Comparison of ENCODE assay signal across 20 cellular contexts in genomic region chr5:132927355-132927754, GRCh38. TPM values are rescaled to one million over a fixed set of nuclear protein-coding genes. Genes with fewer than 3 reads are reported as not detected.
DNase-seq lines count a peak whose midpoint lies in the region; ATAC-seq, FAIRE-seq and TF ChIP-seq lines count a peak whose summit lies in the region.
"Had no signal": no experiment of that assay in that cellular context is flagged by ENCODE, and none has a peak within 500 bp of the region (broad histone marks: within the 10 kb centered on the region; RNA-seq: fewer than 3 reads in every experiment).

No MANE protein-coding gene starts in this region.

- H3K23ac ChIP-seq in H1 (ENCODE audit: insufficient read length) = no peak overlapping the region

- no peak for TF ChIP-seq POLR2A in H1 (IDR thresholded peaks at IDR 0.05; ENCODE audit: control extremely low read depth in 1 of 2, low read depth in 2 of 2, low read length in 2 of 2)
- no peak for TF ChIP-seq POLR2A in upper lobe of left lung (IDR thresholded peaks at IDR 0.05)

- H2BK5ac ChIP-seq in H1 (ENCODE audit: low read depth, low read length) = no peak overlapping the region

- no peak for ATAC-seq in upper lobe of left lung (ENCODE audit: low FRiP score in 2 of 2)
- ATAC-seq: Right ventricle myocardium inferior had no signal

- CTCF ChIA-PET in H1 (lab: Charles Lee; ENCODE audit: partially characterized antibody) = interaction anchor here (0.6 to 0.7 kb wide), 2 partner anchors 20 to 590 kb away, joined by 3 read pairs; no protein-coding TSS in a partner anchor

- H2BK20ac ChIP-seq in H1 (ENCODE audit: low read length) = no peak overlapping the region

- no peaks in the 10 kb centered on the region for H3K9me3 ChIP-seq in H1 (ENCODE audit: insufficient read depth in 2 of 2, low read depth in 1 of 2, low read length in 1 of 2)
- no peaks in the 10 kb centered on the region for H3K9me3 ChIP-seq in small intestine (ENCODE audit: control insufficient read depth, low read depth)
- H3K9me3 ChIP-seq in upper lobe of left lung = no peaks in the 10 kb centered on the region
- H3K9me3 ChIP-seq: SJSA1 had no signal

- no peak overlapping the region for H2BK15ac ChIP-seq in H1 (ENCODE audit: low read length)

- no peak overlapping the region for H3K18ac ChIP-seq in H1 (ENCODE audit: extremely low read depth, low read length)

- no peak overlapping the region for H3K4ac ChIP-seq in H1 (replicated peaks; ENCODE audit: insufficient read length, low read depth, low read length)

- POLR2A ChIA-PET in H1 (lab: Charles Lee; ENCODE audit: partially characterized antibody) = interaction anchor here (0.7 kb wide), 1 partner anchor 9 kb away, joined by 3 read pairs; no protein-coding TSS in a partner anchor

- H3K9ac ChIP-seq in H1 (replicated peaks in 1 of 4; ENCODE audit: extremely low read depth in 1 of 4, low read depth in 3 of 4, low read length in 3 of 4) = no peak overlapping the region

- H2BK120ac ChIP-seq in H1 (replicated peaks; ENCODE audit: low read depth, low read length) = no peak overlapping the region

- no peak for TF ChIP-seq CTCF in VCaP (conservative IDR thresholded peaks at IDR 0.05)
- no peak for TF ChIP-seq CTCF in H1 (IDR thresholded peaks at IDR 0.05; ENCODE audit: control extremely low read depth in 1 of 3, insufficient read depth in 1 of 3, low read depth in 1 of 3, low read length in 3 of 3)
- no peak for TF ChIP-seq CTCF in upper lobe of left lung (IDR thresholded peaks at IDR 0.05)

- H3K36me3 ChIP-seq in H1 (ENCODE audit: control insufficient read depth in 2 of 4, insufficient read depth in 4 of 4, low read length in 3 of 4) = peaks cover 7 to 60% (median 23%) of the 10 kb centered on the region in 4 experiments; a peak in 7 of 8 replicates
- H3K36me3 ChIP-seq in small intestine (ENCODE audit: control insufficient read depth in 2 of 2, insufficient read depth in 2 of 2, low read length in 2 of 2) = peaks cover 5 to 9% of the 10 kb centered on the region in 2 donors
- H3K36me3 ChIP-seq in upper lobe of left lung = peaks cover 4 to 83% (median 53%) of the 10 kb centered on the region in 4 donors

- FAIRE-seq in H1 (lab: Jason Lieb, UNC) (peak; percentile 28), small intestine (lab: Jason Lieb, UNC) (no peak)
- FAIRE-seq: RCC 7860 had no signal

- no peak overlapping the region for H2AK5ac ChIP-seq in H1 (ENCODE audit: low read depth, low read length)

- no peak overlapping the region for H3K56ac ChIP-seq in H1 (replicated peaks; ENCODE audit: insufficient read length, low read depth, low read length)

- no peak overlapping the region for H4K91ac ChIP-seq in H1 (replicated peaks; ENCODE audit: insufficient read length, low read length)

- WGBS in H1 (ENCODE audit: extremely low coverage in 1 of 2, insufficient coverage in 1 of 2, insufficient read length in 1 of 2, insufficient replicate concordance in 2 of 2, low coverage in 1 of 2, low lambda C conversion rate in 2 of 2, missing lambda C conversion rate in 1 of 2), 2 experiments = 88% methylated on average over 1 of the region's 1 CpG; no CpG with 5 or more reads in 1 of the 2 experiments
- 10 to 50% (median 37%) methylated on average over 1 of the region's 1 CpG for WGBS in small intestine, 3 donors
- 50 to 56% methylated on average over 1 of the region's 1 CpG for WGBS in upper lobe of left lung, 2 donors

- no peak overlapping the region for H4K5ac ChIP-seq in H1 (ENCODE audit: insufficient read length, low read depth, low read length)

- H3K79me2 ChIP-seq in H1 (ENCODE audit: control insufficient read depth in 1 of 2, insufficient read depth in 2 of 2, low read length in 2 of 2) = no peaks in the 10 kb centered on the region; a peak in 1 of 4 replicates

- no peaks in the 10 kb centered on the region for H3K27me3 ChIP-seq in H1 (replicated peaks in 1 of 4; ENCODE audit: control insufficient read depth in 3 of 4, extremely low read depth in 1 of 4, insufficient read depth in 3 of 4, low read length in 3 of 4)
- no peaks in the 10 kb centered on the region for H3K27me3 ChIP-seq in small intestine (ENCODE audit: control insufficient read depth in 2 of 2, insufficient read depth in 2 of 2, low read length in 2 of 2)
- H3K27me3 ChIP-seq in upper lobe of left lung = no peaks in the 10 kb centered on the region
- H3K27me3 ChIP-seq: SJSA1 had no signal

- no peak overlapping the region for H3K4me2 ChIP-seq in H1 (ENCODE audit: insufficient read depth in 1 of 2, low read depth in 2 of 2, low read length in 2 of 2)

- TF ChIP-seq RAD21 in H1 (IDR thresholded peaks at IDR 0.05 in 1 of 2, conservative IDR thresholded peaks at IDR 0.05 in 1 of 2; ENCODE audit: low read depth in 2 of 2, low read length in 2 of 2) = no peak

- H3K4me1 ChIP-seq in H1 (replicated peaks in 1 of 4; ENCODE audit: control insufficient read depth in 3 of 4, insufficient read depth in 4 of 4, low read length in 3 of 4) = no peaks in the 10 kb centered on the region
- H3K4me1 ChIP-seq in small intestine (ENCODE audit: control insufficient read depth in 2 of 2, insufficient read depth in 1 of 2, low read depth in 1 of 2, low read length in 1 of 2) = no peaks in the 10 kb centered on the region
- H3K4me1 ChIP-seq in upper lobe of left lung = peaks cover 0 to 12% (median 8%) of the 10 kb centered on the region in 4 donors
- H3K4me1 ChIP-seq: SJSA1 had no signal

- H2BK12ac ChIP-seq in H1 (ENCODE audit: low read depth, low read length) = no peak overlapping the region

- H3K14ac ChIP-seq in H1 (ENCODE audit: insufficient read length) = no peak overlapping the region

- H3K4me3 ChIP-seq in H1 (ENCODE audit: extremely low read depth in 1 of 4, insufficient read depth in 2 of 4, low read depth in 3 of 4, low read length in 4 of 4) (no peak overlapping the region), small intestine (ENCODE audit: low read depth in 1 of 2, low read length in 2 of 2) (no peak overlapping the region), upper lobe of left lung (no peak overlapping the region)
- H3K4me3 ChIP-seq: SJSA1 had no signal

- H3K27ac ChIP-seq in VCaP = peak overlapping the region; percentile 7; the same call in 1 of the 2 replicates
- no peak overlapping the region for H3K27ac ChIP-seq in H1 (ENCODE audit: low read depth, low read length)
- no peak overlapping the region for H3K27ac ChIP-seq in small intestine (ENCODE audit: low read depth in 1 of 2, low read length in 1 of 2)
- H3K27ac ChIP-seq in upper lobe of left lung = no peak overlapping the region
- H3K27ac ChIP-seq: SJSA1 had no signal

- no peaks in the 10 kb centered on the region; the same call in 1 of the 2 replicates for H3K23me2 ChIP-seq in H1 (ENCODE audit: low read depth, low read length)

- peaks cover 0 to 2% of the 10 kb centered on the region in 2 experiments for H4K20me1 ChIP-seq in H1 (replicated peaks in 1 of 2; ENCODE audit: control insufficient read depth in 1 of 2, insufficient read depth in 2 of 2, low read length in 2 of 2)

- TF ChIP-seq EP300 in H1 (IDR thresholded peaks at IDR 0.05; ENCODE audit: borderline replicate concordance in 1 of 2, low read depth in 2 of 2, low read length in 2 of 2) = no peak
- no peak for TF ChIP-seq EP300 in upper lobe of left lung (IDR thresholded peaks at IDR 0.05)

- no peaks in the 10 kb centered on the region; the same call in 1 of the 2 replicates for H3K79me1 ChIP-seq in H1 (ENCODE audit: low read depth, low read length)

- peak; percentile 42 to 68 for DNase-seq in NCI-H526 (lab: John Stamatoyannopoulos, UW)
- no peak for DNase-seq in H1 (ENCODE audit: low read depth in 1 of 2, low spot score in 2 of 2)
- peak; percentile 47 for DNase-seq in small intestine
- DNase-seq in upper lobe of left lung = no peak
- no peak for DNase-seq in superior temporal gyrus (ENCODE audit: extremely low spot score)
- no peak for DNase-seq in activated CD4-positive, alpha-beta T cell treated with anti-CD3 and anti-CD28 coated beads, Interleukin-2, amount 50 U/mL, for 1 hour
- DNase-seq: CD4-positive, alpha-beta T cell; COR-L47; DMS 273 treated with DMSO at 0.1 percent for 48 hours; DMS79 treated with DMSO at 0.1 percent for 48 hours; IMR-90; MV-4-11; NCI-H1694; NCI-H2081; NCI-H2171; NCI-H524 treated with DMSO at 0.1 percent for 48 hours had no signal

- H2AFZ ChIP-seq in H1 (ENCODE audit: low read length) = no peak overlapping the region

- H4K8ac ChIP-seq in H1 (ENCODE audit: extremely low read depth, insufficient read depth, low read length) = no peak overlapping the region

TF ChIP-seq in H1, 55 proteins besides CTCF, POLR2A, EP300 and RAD21:
- no peak for TF ChIP-seq SIRT6 (IDR thresholded peaks at IDR 0.05; ENCODE audit: low read length)
- no peak for TF ChIP-seq E2F6 (IDR thresholded peaks at IDR 0.05)
- TF ChIP-seq ZNF274 (IDR thresholded peaks at IDR 0.05; ENCODE audit: borderline replicate concordance, extremely low read depth, low read length) = no peak

RNA-seq across cellular contexts. Expression of gene AFF4, which starts 36.1 kb away (rescaled TPM):
- total RNA-seq in H1 (2021; fragmentation: NEBNext Ultra II Directional; extraction: Animal tissue kit (Norgen Biotek cat#: 25700)) = 61.4 and 63.7 TPM in 2 replicates
- polyA plus RNA-seq in H1 (2011; rRNA removed) (12.0 and 12.7 TPM in 2 replicates), small intestine (10 to 100 TPM in 1 of 3 donors, 1 to 10 TPM in 2; 7.0 to 12.6 (median 7.8) TPM)
- 12.8 TPM for polyA plus RNA-seq in H1 (2011; cell fraction: cytosol; rRNA removed)
- polyA plus RNA-seq in H1 (2011; cell fraction: nucleus; rRNA removed) = 28.4 TPM
- polyA plus RNA-seq in H1 (2012, experiment 1 of 2) = 11.5 to 28.2 TPM (median 19.3 TPM) in 4 replicates
- polyA plus RNA-seq in H1 (2012, experiment 2 of 2) = 0.92 TPM
- polyA plus RNA-seq in H1 (2013, experiment 1 of 2) = 28.4 TPM
- polyA plus RNA-seq in H1 (2013, experiment 2 of 2) = 26.1 TPM
- polyA minus RNA-seq in H1 (2011; rRNA and poly(A)+ RNA removed) = 73.3 and 98.7 TPM in 2 replicates
- polyA minus RNA-seq in H1 (2011; cell fraction: cytosol; rRNA and poly(A)+ RNA removed) = 44.0 TPM
- 73.7 TPM for polyA minus RNA-seq in H1 (2011; cell fraction: nucleus; rRNA and poly(A)+ RNA removed)
- 10 to 100 TPM; 60.8 to 94.5 (median 72.8) TPM for total RNA-seq in upper lobe of left lung

RNA-seq across cellular contexts. Expression of gene LEAP2, which starts 53.9 kb away (rescaled TPM):
- 1.1 and 2.9 TPM in 2 replicates for total RNA-seq in H1 (2021; fragmentation: NEBNext Ultra II Directional; extraction: Animal tissue kit (Norgen Biotek cat#: 25700))
- polyA plus RNA-seq in H1 (2011; rRNA removed) = 1.4 and 1.8 TPM in 2 replicates
- 2.4 TPM for polyA plus RNA-seq in H1 (2011; cell fraction: cytosol; rRNA removed)
- polyA plus RNA-seq in H1 (2011; cell fraction: nucleus; rRNA removed) = 3.5 TPM
- 1.8 to 3.9 TPM (median 1.9 TPM) in 4 replicates for polyA plus RNA-seq in H1 (2012, experiment 1 of 2)
- 0.29 TPM for polyA plus RNA-seq in H1 (2012, experiment 2 of 2)
- polyA plus RNA-seq in H1 (2013, experiment 1 of 2) = 2.4 TPM
- 2.4 TPM for polyA plus RNA-seq in H1 (2013, experiment 2 of 2)
- 1.7 TPM in 2 replicates for polyA minus RNA-seq in H1 (2011; rRNA and poly(A)+ RNA removed)
- polyA minus RNA-seq in H1 (2011; cell fraction: cytosol; rRNA and poly(A)+ RNA removed) = 1.0 TPM
- polyA minus RNA-seq in H1 (2011; cell fraction: nucleus; rRNA and poly(A)+ RNA removed) = 2.0 TPM
- 10 to 100 TPM in 1 of 3 donors, 1 to 10 TPM in 2; 2.2 to 12.3 (median 9.5) TPM for polyA plus RNA-seq in small intestine
- 1 to 10 TPM in 3 of 6 donors, under 1 TPM in 3; 0.61 to 2.2 (median 0.89) TPM for total RNA-seq in upper lobe of left lung

Comparison
In these comparisons a context has a peak if more than half of its experiments do, and no peak if none do; other contexts are left out.
1. DNase-seq: peak in NCI-H526 (2 of 2) and small intestine (single experiment); none in H1 (0 of 2), upper lobe of left lung (0 of 2), superior temporal gyrus (single experiment) and activated CD4-positive, alpha-beta T cell treated with anti-CD3 and anti-CD28 coated beads, Interleukin-2, amount 50 U/mL, for 1 hour (single experiment).